ENCODE assay signal across 8 cellular contexts in genomic region chr7:100493476-100494264, GRCh38. TPM values are rescaled to one million over a fixed set of nuclear protein-coding genes. Genes with fewer than 3 reads are reported as not detected.
DNase-seq lines count a peak whose midpoint lies in the region; ATAC-seq and TF ChIP-seq lines count a peak whose summit lies in the region.

No MANE protein-coding gene starts in this region.

- H3K27ac ChIP-seq in DND-41 (ENCODE audit: low read length) (no peak overlapping the region), PC-3 (ENCODE audit: low read length) (no peak overlapping the region), spleen (peak overlapping the region in 4 of 8 donors; percentile 26 to 67 (median 48))

- H3K9me3 Mint-ChIP-seq in activated naive CD8-positive, alpha-beta T cell treated with anti-CD3 and anti-CD28 coated beads, Interleukin-2, amount 10 ng/mL, durations not matched to agents 7 days and 5 days, result no peaks in the 10 kb centered on the region

- ATAC-seq in DND-41 (ENCODE audit: insufficient read depth, low read depth) (peak; percentile 47), PC-3 (peak; percentile 64), HG02763 (IDR thresholded peaks at IDR 0.05; ENCODE audit: unreplicated experiment) (no peak)
- ATAC-seq in activated naive CD8-positive, alpha-beta T cell treated with anti-CD3 and anti-CD28 coated beads, Interleukin-2, amount 10 ng/mL, durations not matched to agents 7 days and 5 days (ENCODE audit: low read depth), result peak; percentile 91

- peaks cover 2% of the 10 kb centered on the region for H3K36me3 Mint-ChIP-seq in activated naive CD8-positive, alpha-beta T cell treated with anti-CD3 and anti-CD28 coated beads, Interleukin-2, amount 10 ng/mL, durations not matched to agents 7 days and 5 days

- H3K4me1 ChIP-seq in DND-41 (ENCODE audit: insufficient read depth, low read length), result no peaks in the 10 kb centered on the region
- H3K4me1 ChIP-seq in PC-3 (ENCODE audit: insufficient read depth, low read length), result no peaks in the 10 kb centered on the region
- peaks cover 8 to 21% (median 14%) of the 10 kb centered on the region in 6 donors for H3K4me1 ChIP-seq in spleen

- H3K9me3 ChIP-seq in DND-41 (ENCODE audit: insufficient read depth, low read length, severe bottlenecking), result no peaks in the 10 kb centered on the region
- H3K9me3 ChIP-seq in PC-3 (ENCODE audit: low read length), result no peaks in the 10 kb centered on the region
- H3K9me3 ChIP-seq in spleen, result no peaks in the 10 kb centered on the region

- no peak overlapping the region for H3K4me2 ChIP-seq in DND-41 (ENCODE audit: insufficient read depth, low read length)
- peak overlapping the region; percentile 56 for H3K4me2 ChIP-seq in PC-3 (ENCODE audit: low read length)

- CTCF ChIA-PET in PC-3 (lab: Charles Lee), result no interaction called here

- H4K20me1 ChIP-seq in DND-41 (ENCODE audit: insufficient read depth, low read length), result no peaks in the 10 kb centered on the region
- H4K20me1 ChIP-seq in PC-3 (ENCODE audit: low read length), result no peaks in the 10 kb centered on the region

- intact Hi-C loops in PC-3 (cut with micrococcal nuclease) (no loop called here), spleen (cut with DNase I; ENCODE audit: low total_unique reads) (no loop called here)

- DNase-seq in DND-41 (no peak), PC-3 (no peak), spleen (peak; percentile 89), SHP77 (lab: John Stamatoyannopoulos, UW) (no peak), SKM-1 treated with dmso at 0.1 percent for 144 hours (lab: John Stamatoyannopoulos, UW; ENCODE audit: unreplicated experiment) (no peak)
- DNase-seq in activated naive CD8-positive, alpha-beta T cell treated with anti-CD3 and anti-CD28 coated beads, Interleukin-2, amount 10 ng/mL, durations not matched to agents 7 days and 5 days, result peak; percentile 77

- H2AFZ ChIP-seq in DND-41 (ENCODE audit: low read depth, low read length) (no peak overlapping the region), PC-3 (ENCODE audit: low read length) (peak overlapping the region; percentile 64)

- no TSS peak for BruUV-seq in PC-3 (replicated peaks; lab: Mats Ljungman, UMichigan)

- H3K27me3 ChIP-seq in DND-41 (ENCODE audit: insufficient read depth, low read length, poor library complexity) (peaks cover 32% of the 10 kb centered on the region), PC-3 (ENCODE audit: low read length) (no peaks in the 10 kb centered on the region), spleen (replicated peaks in 1 of 7) (peaks cover 0 to 27% (median 0%) of the 10 kb centered on the region in 7 donors)

- H3K9ac ChIP-seq in DND-41 (ENCODE audit: low read depth, low read length), result no peak overlapping the region
- H3K9ac ChIP-seq in PC-3 (ENCODE audit: low read length), result no peak overlapping the region

- H3K4me3 ChIP-seq in DND-41 (ENCODE audit: low read depth in 1 of 2, low read length in 2 of 2) (no peak overlapping the region), PC-3 (ENCODE audit: low read length) (peak overlapping the region; percentile 21; the same call in 1 of the 2 replicates), iPS-11a (ENCODE audit: low read depth, low read length) (peak overlapping the region; percentile 25), spleen (peak overlapping the region; percentile 20 to 70 (median 36))

- POLR2A ChIA-PET in PC-3 (lab: Charles Lee; ENCODE audit: unreplicated experiment), result no interaction called here
- POLR2A ChIA-PET in activated naive CD8-positive, alpha-beta T cell treated with anti-CD3 and anti-CD28 coated beads, Interleukin-2, amount 10 ng/mL, durations not matched to agents 7 days and 5 days (lab: Charles Lee), result interaction anchor here (0.6 to 2.2 kb wide), 4 partner anchors 45 to 199 kb away, joined by 3 to 10 read pairs (median 4); partner anchors contain the start of genes AGFG2 and FBXO24

- H3K27me3 Mint-ChIP-seq in activated naive CD8-positive, alpha-beta T cell treated with anti-CD3 and anti-CD28 coated beads, Interleukin-2, amount 10 ng/mL, durations not matched to agents 7 days and 5 days, result peaks cover 24% of the 10 kb centered on the region

- no peak for TF ChIP-seq CTCF in DND-41 (IDR thresholded peaks at IDR 0.05; ENCODE audit: borderline replicate concordance, extremely low read depth, low read length, poor library complexity, severe bottlenecking)
- no peak for TF ChIP-seq CTCF in PC-3 (conservative IDR thresholded peaks at IDR 0.05; ENCODE audit: low read depth, low read length)
- no peak for TF ChIP-seq CTCF in spleen (IDR thresholded peaks at IDR 0.05 in 8 of 11, conservative IDR thresholded peaks at IDR 0.05 in 3 of 11)

- H3K9me2 ChIP-seq in PC-3 (replicated peaks; ENCODE audit: low read length), result no peaks in the 10 kb centered on the region

- peaks cover 11% of the 10 kb centered on the region for H3K4me1 Mint-ChIP-seq in activated naive CD8-positive, alpha-beta T cell treated with anti-CD3 and anti-CD28 coated beads, Interleukin-2, amount 10 ng/mL, durations not matched to agents 7 days and 5 days

- H3K36me3 ChIP-seq in DND-41 (ENCODE audit: insufficient read depth, low read length), result no peaks in the 10 kb centered on the region
- no peaks in the 10 kb centered on the region for H3K36me3 ChIP-seq in PC-3 (ENCODE audit: low read depth, low read length)
- H3K36me3 ChIP-seq in spleen, result no peaks in the 10 kb centered on the region

- H3K4me3 Mint-ChIP-seq in activated naive CD8-positive, alpha-beta T cell treated with anti-CD3 and anti-CD28 coated beads, Interleukin-2, amount 10 ng/mL, durations not matched to agents 7 days and 5 days, result peak overlapping the region; percentile 82

- H3K79me2 ChIP-seq in DND-41 (ENCODE audit: insufficient read depth, low read length), result no peaks in the 10 kb centered on the region
- no peaks in the 10 kb centered on the region for H3K79me2 ChIP-seq in PC-3 (ENCODE audit: low read length)

- H3K27ac Mint-ChIP-seq in activated naive CD8-positive, alpha-beta T cell treated with anti-CD3 and anti-CD28 coated beads, Interleukin-2, amount 10 ng/mL, durations not matched to agents 7 days and 5 days, result peak overlapping the region; percentile 51

- 3 to 6% (median 4%) methylated on average over 25 to 56 of the region's 56 CpGs for WGBS in spleen, 5 donors

- H3F3A ChIP-seq in PC-3 (ENCODE audit: low read length, unreplicated experiment), result no peaks in the 10 kb centered on the region

- no peak for TF ChIP-seq POLR2A in spleen (IDR thresholded peaks at IDR 0.05)

RNA-seq across cellular contexts. Expression of gene NYAP1, which starts 9.9 kb away (rescaled TPM):
- total RNA-seq in PC-3 (2014; rRNA removed) (1.2 and 1.9 TPM in 2 replicates), spleen (1 to 10 TPM in 3 of 7 donors, under 1 TPM in 3, not detected in 1; 0.32 to 2.1 (median 1.2) TPM)
- under 1 TPM; 0.42 to 0.54 TPM for total RNA-seq in activated naive CD8-positive, alpha-beta T cell treated with anti-CD3 and anti-CD28 coated beads, Interleukin-2, amount 10 ng/mL, durations not matched to agents 7 days and 5 days
- polyA plus RNA-seq in spleen, result under 1 TPM; 0.07 to 0.54 (median 0.14) TPM

RNA-seq across cellular contexts. Expression of gene TSC22D4, which starts 14.7 kb away (rescaled TPM):
- 57.1 and 66.1 TPM in 2 replicates for total RNA-seq in PC-3 (2014; rRNA removed)
- total RNA-seq in activated naive CD8-positive, alpha-beta T cell treated with anti-CD3 and anti-CD28 coated beads, Interleukin-2, amount 10 ng/mL, durations not matched to agents 7 days and 5 days, result 100 to 1,000 TPM; 157 to 159 TPM
- total RNA-seq in spleen, result 100 to 1,000 TPM in 3 of 7 donors, 10 to 100 TPM in 4; 67.1 to 119 (median 98.8) TPM
- polyA plus RNA-seq in spleen, result 100 to 1,000 TPM in 1 of 3 donors, 10 to 100 TPM in 2; 57.2 to 105 (median 83.9) TPM

RNA-seq across cellular contexts. Expression of gene SPACDR, which starts 29.6 kb away (rescaled TPM):
- total RNA-seq in PC-3 (2014; rRNA removed) (0.11 and 2.5 TPM in 2 replicates), spleen (1 to 10 TPM in 5 of 7 donors, not detected in 2; 1.3 to 4.6 (median 1.9) TPM)
- 1 to 10 TPM; 3.5 to 5.9 TPM for total RNA-seq in activated naive CD8-positive, alpha-beta T cell treated with anti-CD3 and anti-CD28 coated beads, Interleukin-2, amount 10 ng/mL, durations not matched to agents 7 days and 5 days
- polyA plus RNA-seq in spleen, result 1 to 10 TPM in 2 of 3 donors, under 1 TPM in 1; 0.65 to 2.1 (median 1.2) TPM

RNA-seq across cellular contexts. Expression of gene AGFG2, which starts 45.3 kb away (rescaled TPM):
- total RNA-seq in PC-3 (2014; rRNA removed) (16.9 and 18.2 TPM in 2 replicates), spleen (100 to 1,000 TPM in 1 of 7 donors, 10 to 100 TPM in 6; 28.2 to 110 (median 52.3) TPM)
- 10 to 100 TPM; 51.6 to 54.7 TPM for total RNA-seq in activated naive CD8-positive, alpha-beta T cell treated with anti-CD3 and anti-CD28 coated beads, Interleukin-2, amount 10 ng/mL, durations not matched to agents 7 days and 5 days
- polyA plus RNA-seq in spleen, result 10 to 100 TPM; 14.2 to 57.1 (median 17.4) TPM

RNA-seq across cellular contexts. Expression of gene PPP1R35, which starts 57.4 kb away (rescaled TPM):
- total RNA-seq in PC-3 (2014; rRNA removed) (36.1 and 51.1 TPM in 2 replicates), spleen (10 to 100 TPM; 46.7 to 63.8 (median 57.7) TPM)
- total RNA-seq in activated naive CD8-positive, alpha-beta T cell treated with anti-CD3 and anti-CD28 coated beads, Interleukin-2, amount 10 ng/mL, durations not matched to agents 7 days and 5 days, result 10 to 100 TPM; 84.4 to 93.6 TPM
- polyA plus RNA-seq in spleen, result 100 to 1,000 TPM in 2 of 3 donors, 10 to 100 TPM in 1; 87.6 to 111 (median 111) TPM

Comparison
In these comparisons a context has a peak if more than half of its experiments do, and no peak if none do; other contexts are left out.
1. DNase-seq: peak in activated naive CD8-positive, alpha-beta T cell treated with anti-CD3 and anti-CD28 coated beads, Interleukin-2, amount 10 ng/mL, durations not matched to agents 7 days and 5 days (single experiment) and spleen (single experiment); none in DND-41 (single experiment), PC-3 (single experiment), SHP77 (0 of 2) and SKM-1 treated with dmso at 0.1 percent for 144 hours (single experiment).
2. H3K4me3 ChIP-seq: peak in PC-3 (single experiment), iPS-11a (single experiment) and spleen (8 of 8); none in DND-41 (0 of 2).